In genomic region chr15:100879461-100880138, GRCh38 we compare ENCODE assay signal across 1 cellular context.
TF ChIP-seq lines count a peak whose summit lies in the region.

TSS of gene ALDH1A3 (plus strand) at chr15:100879831. CDS start at chr15:100879908, 77 bp downstream.

TF ChIP-seq in HEK293, 187 proteins besides CTCF, POLR2A, EP300 and RAD21 (continued from another document):
- no peak for TF ChIP-seq ZBTB10 (tag by site-specific recombination; IDR thresholded peaks at IDR 0.05)
- no peak for TF ChIP-seq ZBTB6 (tag by site-specific recombination; IDR thresholded peaks at IDR 0.05)
- TF ChIP-seq ZNF416 (tag by site-specific recombination; IDR thresholded peaks at IDR 0.05) = no peak
- TF ChIP-seq ZNF791 (tag by site-specific recombination; IDR thresholded peaks at IDR 0.05) = no peak
- TF ChIP-seq ZNF518A (tag by site-specific recombination; conservative IDR thresholded peaks at IDR 0.05; ENCODE audit: low read depth) = no peak
- no peak for TF ChIP-seq ZNF555 (tag by site-specific recombination; conservative IDR thresholded peaks at IDR 0.05)
- TF ChIP-seq SCRT2 (tag by site-specific recombination; IDR thresholded peaks at IDR 0.05) = no peak
- no peak for TF ChIP-seq MZF1 (tag by site-specific recombination; IDR thresholded peaks at IDR 0.05; ENCODE audit: borderline replicate concordance)
- TF ChIP-seq ZNF214 (tag by site-specific recombination; IDR thresholded peaks at IDR 0.05; ENCODE audit: borderline replicate concordance) = no peak
- peak; percentile 73 for TF ChIP-seq ZIC2 (tag by site-specific recombination; IDR thresholded peaks at IDR 0.05)
- no peak for TF ChIP-seq AEBP2 (tag by site-specific recombination; IDR thresholded peaks at IDR 0.05; ENCODE audit: borderline replicate concordance)
- TF ChIP-seq HOXA7 (CRISPR knock-in tag; IDR thresholded peaks at IDR 0.05; ENCODE audit: borderline replicate concordance) = no peak
- TF ChIP-seq ZNF423 (tag by site-specific recombination; IDR thresholded peaks at IDR 0.05) = 0 out of 2 replicates have a peak, but pooled peaks have one; percentile 24
- no peak for TF ChIP-seq ZNF24 (tag by site-specific recombination; IDR thresholded peaks at IDR 0.05)
- TF ChIP-seq ZNF184 (tag by site-specific recombination; IDR thresholded peaks at IDR 0.05) = no peak
- TF ChIP-seq SP3 (tag by site-specific recombination; IDR thresholded peaks at IDR 0.05) = peak; percentile 43
- TF ChIP-seq ZNF660 (tag by site-specific recombination; IDR thresholded peaks at IDR 0.05) = no peak
- TF ChIP-seq ZNF174 (tag by site-specific recombination; IDR thresholded peaks at IDR 0.05) = no peak
- peak; percentile 53 for TF ChIP-seq ZBTB26 (tag by site-specific recombination; optimal IDR thresholded peaks at IDR 0.05)
- no peak for TF ChIP-seq ZNF335 (tag by site-specific recombination; conservative IDR thresholded peaks at IDR 0.05)
- TF ChIP-seq PBX3 (CRISPR knock-in tag; IDR thresholded peaks at IDR 0.05) = 0 out of 2 replicates have a peak, but pooled peaks have one; percentile 38
- TF ChIP-seq GLIS2 (tag by site-specific recombination; IDR thresholded peaks at IDR 0.05) = peak; percentile 50
- TF ChIP-seq SP2 (tag by site-specific recombination; IDR thresholded peaks at IDR 0.05) = peak; percentile 53
- no peak for TF ChIP-seq ZSCAN4 (tag by site-specific recombination; IDR thresholded peaks at IDR 0.05)
- no peak for TF ChIP-seq HIC1 (tag by site-specific recombination; IDR thresholded peaks at IDR 0.05)
- TF ChIP-seq ZNF23 (tag by site-specific recombination; IDR thresholded peaks at IDR 0.05; ENCODE audit: borderline replicate concordance) = no peak
- no peak for TF ChIP-seq SCRT1 (tag by site-specific recombination; IDR thresholded peaks at IDR 0.05; ENCODE audit: borderline replicate concordance)
- TF ChIP-seq TSHZ1 (tag by site-specific recombination; IDR thresholded peaks at IDR 0.05; ENCODE audit: borderline replicate concordance) = no peak
